9 cellular contexts compared by ENCODE assay signal in the genomic region with DNA sequence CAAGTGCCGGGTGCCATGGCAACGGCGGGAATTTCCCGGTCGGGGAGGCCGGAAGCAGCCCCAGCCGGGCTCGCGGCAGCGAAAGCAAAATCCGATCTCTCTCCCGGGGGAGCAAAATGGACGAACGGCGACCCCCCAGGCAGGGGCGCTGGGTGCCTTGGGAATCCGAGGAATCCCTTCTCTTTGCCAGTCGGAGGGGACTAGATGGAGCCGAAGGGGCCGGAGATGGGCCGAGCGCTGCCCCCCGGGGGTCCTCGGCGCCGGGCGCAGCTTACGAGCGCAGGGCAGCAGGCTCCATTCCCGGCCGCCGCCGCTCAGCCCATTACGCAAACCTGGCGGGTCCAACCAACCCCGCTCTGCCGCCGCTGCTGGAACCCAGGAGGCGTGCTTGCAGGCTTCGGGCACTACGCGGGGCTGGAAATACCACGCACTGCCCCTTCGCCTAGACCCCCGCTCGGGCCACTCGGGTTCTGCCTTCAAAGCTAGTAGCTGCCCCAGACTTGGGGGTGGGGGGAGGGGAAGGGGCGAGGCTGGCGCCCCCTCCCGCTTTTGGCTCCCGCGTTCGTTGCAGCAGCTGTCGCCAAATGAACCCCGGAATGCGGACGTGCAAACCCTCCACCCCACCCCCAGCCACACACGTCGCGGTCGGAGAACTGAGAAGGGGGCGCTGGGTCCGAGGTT. TPM values are rescaled to one million over a fixed set of nuclear protein-coding genes. Genes with fewer than 3 reads are reported as not detected.
DNase-seq lines count a peak whose midpoint lies in the region; ATAC-seq and TF ChIP-seq lines count a peak whose summit lies in the region.
"Not testable (repeated sequence)": the region's sequence is repeated elsewhere in the genome, so short reads cannot be mapped to it uniquely, and the experiment has no call there.
"Had no signal": no experiment of that assay in that cellular context is flagged by ENCODE, and none has a peak within 500 bp of the region (broad histone marks: within the 10 kb centered on the region; RNA-seq: fewer than 3 reads in every experiment).

No MANE protein-coding gene starts in this region.

- POLR2A ChIA-PET in BJ (lab: Charles Lee); SK-N-SH (lab: Yijun Ruan, JAX): not testable (repeated sequence)

- not testable (repeated sequence) for H3K9ac ChIP-seq in SK-N-SH; iPS-15b (ENCODE audit: low read depth, low read length)

- intact Hi-C loops in dendritic cell treated with granulocyte-macrophage colony-stimulating factor and Interleukin-4, amounts not matched to agents 40 ng/mL and 50 ng/mL, for 4 days (cut with micrococcal nuclease) = not testable (repeated sequence)

- 0% methylated on average over 5 of the region's 63 CpGs for WGBS in SK-N-SH (ENCODE audit: low lambda C conversion rate)

- H3K9me2 ChIP-seq in SK-N-SH = not testable (repeated sequence)

- H2AFZ ChIP-seq in SK-N-SH (ENCODE audit: low read depth) = not testable (repeated sequence)

- peak overlapping the region; percentile 82 for H3K27ac Mint-ChIP-seq in dendritic cell treated with granulocyte-macrophage colony-stimulating factor and Interleukin-4, amounts not matched to agents 40 ng/mL and 50 ng/mL, for 4 days

- H3K36me3 Mint-ChIP-seq in activated T-cell treated with anti-CD3 and anti-CD28 coated beads, Interleukin-2, amount 50 U/mL, for 4 hours (ENCODE audit: insufficient read depth); dendritic cell treated with granulocyte-macrophage colony-stimulating factor and Interleukin-4, amounts not matched to agents 40 ng/mL and 50 ng/mL, for 4 days (ENCODE audit: low read depth): not testable (repeated sequence)

- TF ChIP-seq RAD21 in SK-N-SH (IDR thresholded peaks at IDR 0.05; ENCODE audit: low read length) = not testable (repeated sequence)

- not testable (repeated sequence) for H4K20me1 ChIP-seq in SK-N-SH (ENCODE audit: insufficient read depth)

- TF ChIP-seq EP300 in SK-N-SH (IDR thresholded peaks at IDR 0.05; ENCODE audit: borderline replicate concordance in 1 of 2, low read depth in 1 of 2, low read length in 1 of 2) = not testable (repeated sequence)

- not testable (repeated sequence) for DNase-seq in BJ (ENCODE audit: low read depth)
- peak; percentile 36 to 47 for DNase-seq in HL-60 (ENCODE audit: low read depth in 1 of 2, low spot score in 1 of 2)
- DNase-seq in SK-N-SH = peak; percentile 4
- DNase-seq in activated T-cell treated with anti-CD3 and anti-CD28 coated beads, Interleukin-2, amount 50 U/mL, for 4 hours = peak; percentile 22
- DNase-seq in stimulated activated CD8-positive, alpha-beta memory T cell treated with anti-CD3 and anti-CD28 coated beads, Interleukin-4, amount 100 ng/mL, for 48 hours = peak; percentile 63

- not testable (repeated sequence) for H3K36me3 ChIP-seq in BJ (ENCODE audit: control insufficient read depth, insufficient read depth, low read length); SK-N-SH (replicated peaks in 1 of 2; ENCODE audit: control insufficient read depth in 1 of 2, insufficient read depth in 2 of 2, low read length in 1 of 2); iPS-15b (ENCODE audit: control insufficient read depth, insufficient read depth, low read length); neutrophil

- H3K4me3 ChIP-seq in BJ (ENCODE audit: low read depth, low read length) = peak overlapping the region; percentile 48
- peak overlapping the region; percentile 51 for H3K4me3 ChIP-seq in HL-60 (replicated peaks; ENCODE audit: insufficient read depth, low read length)
- H3K4me3 ChIP-seq in SK-N-SH (ENCODE audit: low read depth in 2 of 2, low read length in 1 of 2) = peak overlapping the region; percentile 27 to 37; a peak in 1 of 4 replicates
- H3K4me3 ChIP-seq in iPS-15b (ENCODE audit: low read depth, low read length) = peak overlapping the region; percentile 32
- peak overlapping the region; percentile 59 to 76 for H3K4me3 ChIP-seq in neutrophil (ENCODE audit: low read depth in 1 of 2, low read length in 1 of 2)

- H3K27ac ChIP-seq in HL-60 (replicated peaks) (peak overlapping the region; percentile 90), neutrophil (peak overlapping the region; percentile 85)
- H3K27ac ChIP-seq in SK-N-SH (ENCODE audit: low read depth in 2 of 2, low read length in 1 of 2) = not testable (repeated sequence)

- H3K79me2 ChIP-seq in SK-N-SH (ENCODE audit: insufficient read depth) = not testable (repeated sequence)

- not testable (repeated sequence) for H3F3A ChIP-seq in SK-N-SH (replicated peaks; ENCODE audit: insufficient read depth)

- H3K4me2 ChIP-seq in SK-N-SH = peak overlapping the region; percentile 59

- not testable (repeated sequence) for H3K9me3 Mint-ChIP-seq in activated T-cell treated with anti-CD3 and anti-CD28 coated beads, Interleukin-2, amount 50 U/mL, for 4 hours; dendritic cell treated with granulocyte-macrophage colony-stimulating factor and Interleukin-4, amounts not matched to agents 40 ng/mL and 50 ng/mL, for 4 days

- not testable (repeated sequence) for ATAC-seq in activated T-cell treated with anti-CD3 and anti-CD28 coated beads, Interleukin-2, amount 50 U/mL, for 4 hours

- H3K4me1 ChIP-seq in SK-N-SH (ENCODE audit: control insufficient read depth in 1 of 2, insufficient read depth in 2 of 2, low read depth in 1 of 2, low read length in 1 of 2); iPS-15b (ENCODE audit: control insufficient read depth, insufficient read depth, low read length); neutrophil (ENCODE audit: control insufficient read depth in 1 of 2, insufficient read depth in 1 of 2, low read depth in 1 of 2, low read length in 1 of 2): not testable (repeated sequence)

- TF ChIP-seq CTCF in BJ (IDR thresholded peaks at IDR 0.05; ENCODE audit: insufficient read depth, low read depth, low read length); HL-60 (IDR thresholded peaks at IDR 0.05; ENCODE audit: insufficient read depth, low read length); SK-N-SH (IDR thresholded peaks at IDR 0.05); neutrophil (IDR thresholded peaks at IDR 0.05): not testable (repeated sequence)

- H3K4me1 Mint-ChIP-seq in activated T-cell treated with anti-CD3 and anti-CD28 coated beads, Interleukin-2, amount 50 U/mL, for 4 hours (ENCODE audit: low read depth); dendritic cell treated with granulocyte-macrophage colony-stimulating factor and Interleukin-4, amounts not matched to agents 40 ng/mL and 50 ng/mL, for 4 days (ENCODE audit: low read depth): not testable (repeated sequence)

- H3K27me3 Mint-ChIP-seq in activated T-cell treated with anti-CD3 and anti-CD28 coated beads, Interleukin-2, amount 50 U/mL, for 4 hours (ENCODE audit: low read depth); dendritic cell treated with granulocyte-macrophage colony-stimulating factor and Interleukin-4, amounts not matched to agents 40 ng/mL and 50 ng/mL, for 4 days: not testable (repeated sequence)

- peak overlapping the region; percentile 78 for H3K4me3 Mint-ChIP-seq in activated T-cell treated with anti-CD3 and anti-CD28 coated beads, Interleukin-2, amount 50 U/mL, for 4 hours
- peak overlapping the region; percentile 77 for H3K4me3 Mint-ChIP-seq in dendritic cell treated with granulocyte-macrophage colony-stimulating factor and Interleukin-4, amounts not matched to agents 40 ng/mL and 50 ng/mL, for 4 days

- CTCF ChIA-PET in BJ (lab: Yijun Ruan, JAX); SK-N-SH (lab: Yijun Ruan, JAX): not testable (repeated sequence)

- not testable (repeated sequence) for H3K9me3 ChIP-seq in SK-N-SH; iPS-15b (ENCODE audit: control insufficient read depth, insufficient read depth, low read length); neutrophil

- H3K27me3 ChIP-seq in BJ (ENCODE audit: control insufficient read depth, insufficient read depth, low read length); HL-60 (ENCODE audit: insufficient read depth, poor library complexity, severe bottlenecking); SK-N-SH (ENCODE audit: insufficient read depth); iPS-15b (ENCODE audit: control insufficient read depth, insufficient read depth, low read length); neutrophil: not testable (repeated sequence)

RNA-seq across cellular contexts. Expression of a gene that starts 24.1 kb away (rescaled TPM):
- polyA plus RNA-seq in BJ (2011; rRNA removed) (not detected in 2 replicates), SK-N-SH (2012; rRNA removed) (not detected in 2 replicates)
- not detected in 2 replicates for polyA minus RNA-seq in BJ (2011; rRNA and poly(A)+ RNA removed)
- polyA plus RNA-seq in SK-N-SH (2012; cell fraction: cytosol; rRNA removed) = not detected in 2 replicates
- not detected in 2 replicates for polyA plus RNA-seq in SK-N-SH (2012; cell fraction: nucleus; rRNA removed)
- not detected for total RNA-seq in activated T-cell treated with anti-CD3 and anti-CD28 coated beads, Interleukin-2, amount 50 U/mL, for 4 hours
- total RNA-seq: dermis blood vessel endothelial cell had no signal
